Comparison of ENCODE assay signal across 15 cellular contexts in the genomic region with DNA sequence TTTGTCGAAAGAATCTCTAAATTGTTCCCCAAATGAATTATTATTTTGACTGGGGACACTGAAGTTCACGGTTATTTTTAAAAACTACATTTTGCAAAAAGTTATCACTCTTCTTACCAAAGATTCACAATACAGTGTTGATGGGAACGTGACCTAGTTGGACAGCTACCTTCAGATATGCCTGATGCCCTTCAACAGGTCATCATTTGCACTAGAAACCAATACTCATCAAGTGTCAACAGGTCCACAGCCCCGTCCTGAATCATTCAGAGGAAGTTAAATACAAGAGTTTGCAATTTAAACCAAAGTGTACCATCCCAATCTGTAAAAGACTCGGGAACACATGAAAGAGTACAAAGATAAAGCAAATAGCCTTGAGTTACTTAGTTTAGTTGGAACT. TPM values are rescaled to one million over a fixed set of nuclear protein-coding genes. Genes with fewer than 3 reads are reported as not detected.
DNase-seq lines count a peak whose midpoint lies in the region; ATAC-seq, FAIRE-seq and TF ChIP-seq lines count a peak whose summit lies in the region.
"Had no signal": no experiment of that assay in that cellular context is flagged by ENCODE, and none has a peak within 500 bp of the region (broad histone marks: within the 10 kb centered on the region; RNA-seq: fewer than 3 reads in every experiment).

No MANE protein-coding gene starts in this region.

- no peaks in the 10 kb centered on the region for H4K20me1 ChIP-seq in HepG2 (ENCODE audit: insufficient read depth, low read length)

- no peak for FAIRE-seq in HepG2 (lab: Jason Lieb, UNC)

- H3K4me1 Mint-ChIP-seq in activated T-cell treated with anti-CD3 and anti-CD28 coated beads, Interleukin-2, amount 50 U/mL, for 24 hours (ENCODE audit: low read depth): peaks cover 55% of the 10 kb centered on the region
- H3K4me1 Mint-ChIP-seq in CD8-positive, alpha-beta memory T cell: peaks cover 7 to 50% (median 10%) of the 10 kb centered on the region in 3 donors
- peaks cover 10% of the 10 kb centered on the region for H3K4me1 Mint-ChIP-seq in activated T-helper 17 cell treated with anti-CD3 and anti-CD28 coated beads, Interleukin-2, amount 50 U/mL, for 72 hours
- peaks cover 7 to 51% of the 10 kb centered on the region in 2 donors for H3K4me1 Mint-ChIP-seq in natural killer cell treated with Interleukin-12 subunit alpha and Interleukin-12 subunit beta and Interleukin-15 and Interleukin-18, amount 100 ng/mL, for 72 hours (ENCODE audit: low read depth in 2 of 2)
- H3K4me1 Mint-ChIP-seq in CD14-positive monocyte: peaks cover 33% of the 10 kb centered on the region

- BruUV-seq in HepG2 (replicated peaks; lab: Mats Ljungman, UMichigan): no TSS peak

- CTCF ChIA-PET in CD8-positive, alpha-beta memory T cell (lab: Charles Lee): no interaction called here
- CTCF ChIA-PET in HepG2 (lab: Yijun Ruan, JAX; ENCODE audit: low intra/inter-chr PET ratio, low total read pairs): no interaction called here

- H3K4me3 Mint-ChIP-seq in activated T-cell treated with anti-CD3 and anti-CD28 coated beads, Interleukin-2, amount 50 U/mL, for 24 hours: peak overlapping the region; percentile 37
- peak overlapping the region in 6 of 7 donors; percentile 42 to 91 (median 82) for H3K4me3 Mint-ChIP-seq in CD8-positive, alpha-beta memory T cell
- no peak overlapping the region for H3K4me3 Mint-ChIP-seq in activated T-helper 17 cell treated with anti-CD3 and anti-CD28 coated beads, Interleukin-2, amount 50 U/mL, for 72 hours
- peak overlapping the region; percentile 63 for H3K4me3 Mint-ChIP-seq in natural killer cell treated with Interleukin-12 subunit alpha and Interleukin-12 subunit beta and Interleukin-15 and Interleukin-18, amount 100 ng/mL, for 72 hours
- H3K4me3 Mint-ChIP-seq in CD14-positive monocyte: no peak overlapping the region

- H3K9me3 Mint-ChIP-seq in activated T-cell treated with anti-CD3 and anti-CD28 coated beads, Interleukin-2, amount 50 U/mL, for 24 hours: no peaks in the 10 kb centered on the region
- H3K9me3 Mint-ChIP-seq in CD8-positive, alpha-beta memory T cell: no peaks in the 10 kb centered on the region
- no peaks in the 10 kb centered on the region for H3K9me3 Mint-ChIP-seq in activated T-helper 17 cell treated with anti-CD3 and anti-CD28 coated beads, Interleukin-2, amount 50 U/mL, for 72 hours
- H3K9me3 Mint-ChIP-seq in natural killer cell treated with Interleukin-12 subunit alpha and Interleukin-12 subunit beta and Interleukin-15 and Interleukin-18, amount 100 ng/mL, for 72 hours: peaks cover 3% of the 10 kb centered on the region
- H3K9me3 Mint-ChIP-seq in CD14-positive monocyte: no peaks in the 10 kb centered on the region

- no peak for TF ChIP-seq CTCF in CD14-positive monocyte (IDR thresholded peaks at IDR 0.05)
- TF ChIP-seq CTCF in HepG2 (CRISPR knock-in tag; IDR thresholded peaks at IDR 0.05): no peak

- H3K79me2 ChIP-seq in HepG2 (ENCODE audit: insufficient read depth, low read length): no peaks in the 10 kb centered on the region

- no peak for TF ChIP-seq POLR2A in HepG2 (IDR thresholded peaks at IDR 0.05; ENCODE audit: insufficient read depth in 1 of 2, low read depth in 2 of 2, low read length in 2 of 2)

- no peaks in the 10 kb centered on the region for H3K27me3 Mint-ChIP-seq in activated T-cell treated with anti-CD3 and anti-CD28 coated beads, Interleukin-2, amount 50 U/mL, for 24 hours
- H3K27me3 Mint-ChIP-seq in CD8-positive, alpha-beta memory T cell: no peaks in the 10 kb centered on the region
- no peaks in the 10 kb centered on the region for H3K27me3 Mint-ChIP-seq in activated T-helper 17 cell treated with anti-CD3 and anti-CD28 coated beads, Interleukin-2, amount 50 U/mL, for 72 hours
- no peaks in the 10 kb centered on the region for H3K27me3 Mint-ChIP-seq in natural killer cell treated with Interleukin-12 subunit alpha and Interleukin-12 subunit beta and Interleukin-15 and Interleukin-18, amount 100 ng/mL, for 72 hours
- H3K27me3 Mint-ChIP-seq in CD14-positive monocyte (ENCODE audit: low read depth in 3 of 3): no peaks in the 10 kb centered on the region

- no peak overlapping the region for H2AFZ ChIP-seq in HepG2 (ENCODE audit: low read length)

- peak overlapping the region; percentile 89 for H3K27ac Mint-ChIP-seq in activated T-cell treated with anti-CD3 and anti-CD28 coated beads, Interleukin-2, amount 50 U/mL, for 24 hours
- H3K27ac Mint-ChIP-seq in CD8-positive, alpha-beta memory T cell: peak overlapping the region in 5 of 8 donors; percentile 82 to 94 (median 91)
- no peak overlapping the region for H3K27ac Mint-ChIP-seq in activated T-helper 17 cell treated with anti-CD3 and anti-CD28 coated beads, Interleukin-2, amount 50 U/mL, for 72 hours
- H3K27ac Mint-ChIP-seq in natural killer cell treated with Interleukin-12 subunit alpha and Interleukin-12 subunit beta and Interleukin-15 and Interleukin-18, amount 100 ng/mL, for 72 hours: no peak overlapping the region
- H3K27ac Mint-ChIP-seq in CD14-positive monocyte: no peak overlapping the region

- no peak for TF ChIP-seq RAD21 in HepG2 (CRISPR knock-in tag; IDR thresholded peaks at IDR 0.05)

- no peaks in the 10 kb centered on the region for H3K27me3 ChIP-seq in CD8-positive, alpha-beta memory T cell (ENCODE audit: insufficient read depth, low read length, poor library complexity, severe bottlenecking)
- peaks cover 2 to 7% of the 10 kb centered on the region in 2 experiments; a peak in 1 of 5 replicates for H3K27me3 ChIP-seq in HepG2 (ENCODE audit: control insufficient read depth in 1 of 2, insufficient read depth in 2 of 2, low read length in 2 of 2)
- H3K27me3 ChIP-seq: right lobe of liver had no signal

- no peak overlapping the region for H3K27ac ChIP-seq in CD8-positive, alpha-beta memory T cell (ENCODE audit: low read depth, low read length)
- no peak overlapping the region for H3K27ac ChIP-seq in HepG2 (ENCODE audit: extremely low read length, insufficient read depth, low read length)
- H3K27ac ChIP-seq: right lobe of liver had no signal

- peaks cover 75% of the 10 kb centered on the region for H3K4me1 ChIP-seq in CD8-positive, alpha-beta memory T cell (ENCODE audit: insufficient read depth, low read length)
- no peaks in the 10 kb centered on the region for H3K4me1 ChIP-seq in HepG2 (ENCODE audit: insufficient read depth, low read length)

- no peak for DNase-seq in activated T-cell treated with anti-CD3 and anti-CD28 coated beads, Interleukin-2, amount 50 U/mL, for 24 hours
- no peak for DNase-seq in activated T-cell treated with anti-CD3 and anti-CD28 coated beads, Interleukin-2, amount 50 U/mL, for 1 hour
- no peak for DNase-seq in CD8-positive, alpha-beta memory T cell
- no peak for DNase-seq in natural killer cell treated with Interleukin-12 subunit alpha and Interleukin-12 subunit beta and Interleukin-15 and Interleukin-18, amount 100 ng/mL, for 72 hours (ENCODE audit: low spot score)
- DNase-seq in CD14-positive monocyte (ENCODE audit: low spot score) (no peak), HepG2 (ENCODE audit: low spot score) (no peak)
- DNase-seq: ACHN, IMR-90, NCI-H187, NCI-H446, right lobe of liver, SW 1271 had no signal

- no peaks in the 10 kb centered on the region for H3K9me3 ChIP-seq in CD8-positive, alpha-beta memory T cell (ENCODE audit: low read length)
- no peaks in the 10 kb centered on the region for H3K9me3 ChIP-seq in HepG2 (ENCODE audit: low read length)
- H3K9me3 ChIP-seq: right lobe of liver had no signal

- intact Hi-C loops in CD14-positive monocyte (cut with micrococcal nuclease) (loop anchor here in 1 of 2 donors (10.0 kb wide), 1 partner anchor 46 kb away; no protein-coding TSS in a partner anchor), HepG2 (cut with micrococcal nuclease; ENCODE audit: unreplicated experiment) (no loop called here)

- H3K4me3 ChIP-seq in CD8-positive, alpha-beta memory T cell (ENCODE audit: low read length): peak overlapping the region; percentile 1
- H3K4me3 ChIP-seq in HepG2 (replicated peaks in 1 of 3; ENCODE audit: insufficient read depth in 1 of 3, low read depth in 2 of 3, low read length in 3 of 3): no peak overlapping the region
- H3K4me3 ChIP-seq: right lobe of liver had no signal

- peak; percentile 63 for ATAC-seq in activated T-helper 17 cell treated with anti-CD3 and anti-CD28 coated beads, Interleukin-2, amount 50 U/mL, for 72 hours (replicated peaks)
- no peak for ATAC-seq in natural killer cell treated with Interleukin-12 subunit alpha and Interleukin-12 subunit beta and Interleukin-15 and Interleukin-18, amount 100 ng/mL, for 72 hours
- ATAC-seq in GM18858 (IDR thresholded peaks at IDR 0.05; ENCODE audit: unreplicated experiment) (no peak), HepG2 (no peak)
- ATAC-seq: left lobe of liver, right lobe of liver had no signal

- TF ChIP-seq EP300 in HepG2 (IDR thresholded peaks at IDR 0.05; ENCODE audit: low read depth in 2 of 2, low read length in 2 of 2): no peak
- TF ChIP-seq EP300 in HepG2 (CRISPR knock-in tag; IDR thresholded peaks at IDR 0.05; ENCODE audit: borderline replicate concordance): no peak

- POLR2A ChIA-PET in CD8-positive, alpha-beta memory T cell (lab: Charles Lee): interaction anchor here (1.4 kb wide), 1 partner anchor 21 kb away, joined by 3 read pairs; no protein-coding TSS in a partner anchor
- POLR2A ChIA-PET in HepG2 (lab: Yijun Ruan, JAX): no interaction called here

- 12% methylated on average over 5 of the region's 5 CpGs for WGBS in HepG2 (ENCODE audit: low lambda C conversion rate)

- H3K36me3 Mint-ChIP-seq in activated T-cell treated with anti-CD3 and anti-CD28 coated beads, Interleukin-2, amount 50 U/mL, for 24 hours (ENCODE audit: low read depth): peaks cover 65% of the 10 kb centered on the region
- H3K36me3 Mint-ChIP-seq in CD8-positive, alpha-beta memory T cell: peaks cover 3 to 41% (median 19%) of the 10 kb centered on the region in 3 donors
- no peaks in the 10 kb centered on the region for H3K36me3 Mint-ChIP-seq in activated T-helper 17 cell treated with anti-CD3 and anti-CD28 coated beads, Interleukin-2, amount 50 U/mL, for 72 hours (ENCODE audit: low read depth)
- H3K36me3 Mint-ChIP-seq in natural killer cell treated with Interleukin-12 subunit alpha and Interleukin-12 subunit beta and Interleukin-15 and Interleukin-18, amount 100 ng/mL, for 72 hours: peaks cover 30% of the 10 kb centered on the region
- H3K36me3 Mint-ChIP-seq in CD14-positive monocyte: peaks cover 3 to 5% of the 10 kb centered on the region in 2 donors

- in situ Hi-C loops in HepG2 (cut with HindIII; ENCODE audit: extremely low pct_ligation_motif_present, low pct_unique_long_range_greater_than_20kb): no loop called here

- H3K4me2 ChIP-seq in HepG2 (ENCODE audit: low read depth, low read length): no peak overlapping the region

- no peak overlapping the region for H3K9ac ChIP-seq in HepG2 (ENCODE audit: insufficient read depth, low read depth, low read length)

- peaks cover 6% of the 10 kb centered on the region for H3K36me3 ChIP-seq in CD8-positive, alpha-beta memory T cell (ENCODE audit: insufficient read depth, low read length)
- no peaks in the 10 kb centered on the region for H3K36me3 ChIP-seq in HepG2 (replicated peaks in 1 of 2; ENCODE audit: control insufficient read depth in 1 of 2, insufficient read depth in 2 of 2, low read length in 2 of 2)
- H3K36me3 ChIP-seq: right lobe of liver had no signal

RNA-seq across cellular contexts. Expression of a gene that starts 28.3 kb away (rescaled TPM):
- total RNA-seq in CD8-positive, alpha-beta memory T cell: 10 to 100 TPM; 58.9 to 60.5 TPM
- polyA plus RNA-seq in CD8-positive, alpha-beta memory T cell: 29.8 TPM
- total RNA-seq in activated T-helper 17 cell treated with anti-CD3 and anti-CD28 coated beads, Interleukin-2, amount 50 U/mL, for 72 hours: 100 to 1,000 TPM in 1 of 2 donors, 10 to 100 TPM in 1; 95.4 to 269 TPM
- total RNA-seq in natural killer cell treated with Interleukin-12 subunit alpha and Interleukin-12 subunit beta and Interleukin-15 and Interleukin-18, amount 100 ng/mL, for 72 hours: 10 to 100 TPM; 61.7 to 84.7 TPM
- polyA plus RNA-seq in CD14-positive monocyte (1 to 10 TPM in 1 of 2 donors, under 1 TPM in 1; 0.58 to 1.1 TPM), HepG2 (2011; rRNA removed) (0.07 and 0.08 TPM in 2 replicates)
- total RNA-seq in HepG2 (2016; rRNA removed; fragmentation: Illumina TruSeq; extraction: Trizol): 0.42 and 0.53 TPM in 2 replicates
- 0.10 and 0.26 TPM in 2 replicates for total RNA-seq in HepG2 (2016; cell fraction: cytosol; rRNA removed; fragmentation: Illumina TruSeq; extraction: Trizol; ENCODE audit: low read depth)
- total RNA-seq in HepG2 (2016; cell fraction: insoluble cytoplasmic fraction; rRNA removed; fragmentation: Illumina TruSeq; extraction: Trizol): 0.42 and 0.52 TPM in 2 replicates
- 0.40 and 0.48 TPM in 2 replicates for total RNA-seq in HepG2 (2016; cell fraction: membrane; rRNA removed; fragmentation: Illumina TruSeq; extraction: Trizol)
- total RNA-seq in HepG2 (2016; cell fraction: nucleus; rRNA removed; fragmentation: Illumina TruSeq; extraction: Trizol): 0.75 and 0.87 TPM in 2 replicates
- polyA plus RNA-seq in HepG2 (2011; cell fraction: cytosol; rRNA removed): 0.05 TPM in 2 replicates
- 0.07 and 0.18 TPM in 2 replicates for polyA plus RNA-seq in HepG2 (2011; cell fraction: nucleus; rRNA removed)
- 0.09 and 0.17 TPM in 2 replicates for polyA plus RNA-seq in HepG2 (2012)
- 0.18 and 0.21 TPM in 2 replicates for polyA plus RNA-seq in HepG2 (2016; cell fraction: cytosol; fragmentation: Illumina TruSeq; extraction: Trizol; ENCODE audit: low read depth)
- polyA plus RNA-seq in HepG2 (2016; cell fraction: insoluble cytoplasmic fraction; fragmentation: Illumina TruSeq; extraction: Trizol; ENCODE audit: low read depth): 0.25 and 0.49 TPM in 2 replicates
- polyA plus RNA-seq in HepG2 (2016; cell fraction: membrane; fragmentation: Illumina TruSeq; extraction: Trizol; ENCODE audit: low read depth): 0.23 and 0.28 TPM in 2 replicates
- 0.20 and 0.27 TPM in 2 replicates for polyA plus RNA-seq in HepG2 (2016; cell fraction: nucleus; fragmentation: Illumina TruSeq; extraction: Trizol; ENCODE audit: insufficient read depth, low read depth)
- polyA minus RNA-seq in HepG2 (2011; rRNA and poly(A)+ RNA removed; ENCODE audit: low replicate concordance): 0.04 and 5.3 TPM in 2 replicates
- 0.09 and 0.10 TPM in 2 replicates for polyA minus RNA-seq in HepG2 (2011; cell fraction: cytosol; rRNA and poly(A)+ RNA removed)
- 0.99 and 1.0 TPM in 2 replicates for polyA minus RNA-seq in HepG2 (2011; cell fraction: nucleus; rRNA and poly(A)+ RNA removed)

Comparison
In these comparisons a context has a peak if more than half of its experiments do, and no peak if none do; other contexts are left out.
1. H3K27ac Mint-ChIP-seq: peak in activated T-cell treated with anti-CD3 and anti-CD28 coated beads, Interleukin-2, amount 50 U/mL, for 24 hours (single experiment) and CD8-positive, alpha-beta memory T cell (5 of 8); none in activated T-helper 17 cell treated with anti-CD3 and anti-CD28 coated beads, Interleukin-2, amount 50 U/mL, for 72 hours (single experiment), natural killer cell treated with Interleukin-12 subunit alpha and Interleukin-12 subunit beta and Interleukin-15 and Interleukin-18, amount 100 ng/mL, for 72 hours (0 of 2) and CD14-positive monocyte (0 of 7).
2. H3K4me3 Mint-ChIP-seq: peak in activated T-cell treated with anti-CD3 and anti-CD28 coated beads, Interleukin-2, amount 50 U/mL, for 24 hours (single experiment), CD8-positive, alpha-beta memory T cell (6 of 7) and natural killer cell treated with Interleukin-12 subunit alpha and Interleukin-12 subunit beta and Interleukin-15 and Interleukin-18, amount 100 ng/mL, for 72 hours (single experiment); none in activated T-helper 17 cell treated with anti-CD3 and anti-CD28 coated beads, Interleukin-2, amount 50 U/mL, for 72 hours (single experiment) and CD14-positive monocyte (0 of 2).
3. RNA of a gene that starts 28.3 kb away (total RNA-seq): 95.4 to 269 TPM in activated T-helper 17 cell treated with anti-CD3 and anti-CD28 coated beads, Interleukin-2, amount 50 U/mL, for 72 hours, 61.7 to 84.7 TPM in natural killer cell treated with Interleukin-12 subunit alpha and Interleukin-12 subunit beta and Interleukin-15 and Interleukin-18, amount 100 ng/mL, for 72 hours and 58.9 to 60.5 TPM in CD8-positive, alpha-beta memory T cell; 0.10 to 0.87 TPM in HepG2; every median in the first group is over 10 times any median in the second.